Comparison of ENCODE assay signal across 12 cellular contexts in the genomic region with DNA sequence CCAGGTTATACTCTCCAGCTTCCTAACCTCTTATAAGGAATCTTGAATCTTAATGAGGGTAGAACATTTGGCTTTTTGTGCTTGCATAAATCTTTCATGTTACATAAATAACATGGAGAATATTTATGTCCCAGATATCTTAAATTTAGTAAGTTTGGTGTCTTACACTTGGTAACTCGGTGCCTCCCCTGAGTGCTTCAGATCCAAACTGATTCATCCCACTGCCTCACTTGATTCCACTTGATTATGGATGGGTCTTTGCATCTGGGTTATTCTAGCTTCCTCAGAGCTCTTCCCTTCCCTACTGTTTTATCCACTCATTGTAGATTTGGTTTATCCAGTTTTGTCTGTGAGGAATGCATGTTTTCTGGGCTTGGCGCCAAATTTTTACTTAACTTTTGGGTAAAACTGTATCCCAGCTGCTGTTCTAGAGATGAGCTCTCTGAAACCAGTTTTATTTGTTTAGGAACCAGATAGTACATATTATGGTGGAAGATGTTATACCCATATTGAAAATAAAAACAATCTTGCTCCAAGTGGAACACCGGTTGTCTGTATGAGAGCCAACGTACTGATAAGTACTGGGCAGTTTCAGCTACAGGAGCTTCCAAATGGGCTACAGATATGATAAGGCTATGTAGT. TPM values are rescaled to one million over a fixed set of nuclear protein-coding genes. Genes with fewer than 3 reads are reported as not detected.
DNase-seq lines count a peak whose midpoint lies in the region; ATAC-seq, FAIRE-seq and TF ChIP-seq lines count a peak whose summit lies in the region.
"Had no signal": no experiment of that assay in that cellular context is flagged by ENCODE, and none has a peak within 500 bp of the region (broad histone marks: within the 10 kb centered on the region; RNA-seq: fewer than 3 reads in every experiment).

No MANE protein-coding gene starts in this region.

- peak; percentile 10 for DNase-seq in COR-L47 (lab: John Stamatoyannopoulos, UW)
- peak; percentile 17 for DNase-seq in NCI-H1694 treated with DMSO at 0.1 percent for 48 hours (lab: John Stamatoyannopoulos, UW)
- peak in 4 of 61 donors; percentile 5 to 59 (median 24) for DNase-seq in caudate nucleus (lab: John Stamatoyannopoulos, UW)
- DNase-seq in left lung: no peak
- DNase-seq in NOMO-1 (lab: John Stamatoyannopoulos, UW; ENCODE audit: unreplicated experiment in 2 of 2): no peak
- DNase-seq in H54 (ENCODE audit: insufficient read length, low spot score): no peak
- no peak for DNase-seq in naive thymus-derived CD4-positive, alpha-beta T cell
- DNase-seq: NCI-H2081 treated with DMSO at 0.1 percent for 48 hours; stimulated activated CD8-positive, alpha-beta memory T cell treated with anti-CD3 and anti-CD28 coated beads, Interleukin-4, amount 100 ng/mL, for 48 hours had no signal

- H3K4me1 Mint-ChIP-seq in naive thymus-derived CD4-positive, alpha-beta T cell: peaks cover 6 to 25% (median 21%) of the 10 kb centered on the region in 7 donors

- H3K9me3 ChIP-seq in left lung: no peaks in the 10 kb centered on the region
- H3K9me3 ChIP-seq in naive thymus-derived CD4-positive, alpha-beta T cell (ENCODE audit: control insufficient read depth in 2 of 3, low read length in 3 of 3): no peaks in the 10 kb centered on the region
- H3K9me3 ChIP-seq: mucosa of descending colon had no signal

- POLR2A ChIA-PET in naive thymus-derived CD4-positive, alpha-beta T cell (lab: Charles Lee): interaction anchor here (0.8 kb wide), 1 partner anchor 14 kb away, joined by 3 read pairs; no protein-coding TSS in a partner anchor

- H3K36me3 ChIP-seq in left lung: peaks cover 0 to 25% of the 10 kb centered on the region in 2 donors
- H3K36me3 ChIP-seq in naive thymus-derived CD4-positive, alpha-beta T cell (ENCODE audit: control insufficient read depth in 2 of 3, insufficient read depth in 3 of 3, low read length in 3 of 3): peaks cover 0 to 27% (median 0%) of the 10 kb centered on the region in 3 experiments

- TF ChIP-seq CTCF in left lung (IDR thresholded peaks at IDR 0.05): no peak

- H3K27me3 ChIP-seq in left lung: no peaks in the 10 kb centered on the region
- no peaks in the 10 kb centered on the region for H3K27me3 ChIP-seq in naive thymus-derived CD4-positive, alpha-beta T cell (ENCODE audit: control insufficient read depth in 2 of 2, insufficient read depth in 2 of 2, low read length in 2 of 2)

- ATAC-seq in left lung (peak; percentile 21), HG03378 (IDR thresholded peaks at IDR 0.05; ENCODE audit: unreplicated experiment) (no peak)
- no peak for ATAC-seq in naive thymus-derived CD4-positive, alpha-beta T cell
- ATAC-seq: mucosa of descending colon had no signal

- TF ChIP-seq POLR2A in H54 (IDR thresholded peaks at IDR 0.05; ENCODE audit: low read depth, low read length): no peak

- FAIRE-seq in H54 (lab: Jason Lieb, UNC): no peak

- H3K4me1 ChIP-seq in left lung: peaks cover 0 to 2% of the 10 kb centered on the region in 2 donors
- H3K4me1 ChIP-seq in naive thymus-derived CD4-positive, alpha-beta T cell (ENCODE audit: control insufficient read depth in 2 of 2, insufficient read depth in 2 of 2, low read length in 2 of 2): no peaks in the 10 kb centered on the region

- CTCF ChIA-PET in naive thymus-derived CD4-positive, alpha-beta T cell (lab: Charles Lee): interaction anchor here (0.8 kb wide), 1 partner anchor 20 kb away, joined by 3 read pairs; no protein-coding TSS in a partner anchor

- H3K27ac ChIP-seq in caudate nucleus (ENCODE audit: low read depth, low read length) (peak overlapping the region; percentile 19), left lung (no peak overlapping the region)
- H3K27ac ChIP-seq in naive thymus-derived CD4-positive, alpha-beta T cell (ENCODE audit: low read depth, low read length): no peak overlapping the region

- H3K27ac Mint-ChIP-seq in naive thymus-derived CD4-positive, alpha-beta T cell: peak overlapping the region in 1 of 9 donors; percentile 7

- no peak overlapping the region for H3K4me3 Mint-ChIP-seq in naive thymus-derived CD4-positive, alpha-beta T cell

- H3K9me3 Mint-ChIP-seq in naive thymus-derived CD4-positive, alpha-beta T cell: no peaks in the 10 kb centered on the region

- H3K4me3 ChIP-seq in left lung: no peak overlapping the region
- H3K4me3 ChIP-seq in naive thymus-derived CD4-positive, alpha-beta T cell (ENCODE audit: low read length): no peak overlapping the region
- H3K4me3 ChIP-seq: mucosa of descending colon, smooth muscle cell had no signal

- H3K36me3 Mint-ChIP-seq in naive thymus-derived CD4-positive, alpha-beta T cell: peaks cover 0 to 27% (median 9%) of the 10 kb centered on the region in 5 donors

- intact Hi-C loops in left lung (cut with DNase I): no loop called here
- intact Hi-C loops in naive thymus-derived CD4-positive, alpha-beta T cell (cut with micrococcal nuclease): no loop called here

- H3K27me3 Mint-ChIP-seq in naive thymus-derived CD4-positive, alpha-beta T cell: no peaks in the 10 kb centered on the region

RNA-seq across cellular contexts. Expression of a gene that starts 20.9 kb away (rescaled TPM):
- total RNA-seq in left lung: 10 to 100 TPM; 20.6 to 22.9 TPM
- 10 to 100 TPM; 38.1 to 45.2 (median 40.1) TPM for total RNA-seq in naive thymus-derived CD4-positive, alpha-beta T cell
- polyA plus RNA-seq in naive thymus-derived CD4-positive, alpha-beta T cell: 10 to 100 TPM; 11.2 to 16.6 TPM

RNA-seq across cellular contexts. Expression of a gene that starts 59.6 kb away (rescaled TPM):
- 10 to 100 TPM; 18.1 to 20.8 TPM for total RNA-seq in left lung
- 10 to 100 TPM; 21.6 to 40.6 (median 38.9) TPM for total RNA-seq in naive thymus-derived CD4-positive, alpha-beta T cell
- polyA plus RNA-seq in naive thymus-derived CD4-positive, alpha-beta T cell: 10 to 100 TPM; 12.0 to 19.9 TPM

Comparison
In these comparisons a context has a peak if more than half of its experiments do, and no peak if none do; other contexts are left out.
1. DNase-seq: peak in COR-L47 (single experiment) and NCI-H1694 treated with DMSO at 0.1 percent for 48 hours (single experiment); none in left lung (0 of 2), NOMO-1 (0 of 2), H54 (single experiment) and naive thymus-derived CD4-positive, alpha-beta T cell (0 of 9).